In the genomic region with DNA sequence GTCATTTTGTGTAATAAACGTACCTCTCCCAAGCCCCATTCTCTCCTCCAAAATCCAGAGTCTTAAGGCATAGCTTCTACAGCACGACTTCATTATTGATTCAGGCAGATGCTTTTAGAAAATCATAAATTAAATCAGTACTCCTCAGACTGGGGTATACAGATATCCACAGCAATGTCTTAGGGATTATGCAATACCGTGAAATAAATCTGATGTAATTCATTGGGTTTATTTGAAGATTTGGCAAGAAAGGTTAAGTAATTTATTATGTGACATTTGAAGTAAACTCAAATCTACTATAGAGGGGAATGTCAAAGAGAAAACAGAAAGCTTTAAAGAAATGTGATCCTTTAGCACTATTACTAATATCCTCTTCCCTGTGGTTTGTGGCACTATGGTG, we compare ENCODE assay signal across 17 cellular contexts.
"Had no signal": no experiment of that assay in that cellular context is flagged by ENCODE, and none has a peak within 500 bp of the region (broad histone marks: within the 10 kb centered on the region; RNA-seq: fewer than 3 reads in every experiment).

No MANE protein-coding gene starts in this region.

- H3K9me3 Mint-ChIP-seq: activated CD4-positive, alpha-beta T cell treated with anti-CD3 and anti-CD28 coated beads, Interleukin-2, amount 10 ng/mL, durations not matched to agents 24 days and 14 days; stimulated activated naive CD8-positive, alpha-beta T cell treated with anti-CD3 and anti-CD28 coated beads, Interleukin-15, Interleukin-2, amounts not matched to agents 100 ng/mL and 50 ng/mL, for 24 hours had no signal

- H3K4me3 ChIP-seq: breast epithelium, heart right ventricle, SJCRH30, smooth muscle cell, upper lobe of right lung had no signal

- H3K4me2 ChIP-seq: smooth muscle cell had no signal

- DNase-seq: activated CD4-positive, alpha-beta T cell treated with anti-CD3 and anti-CD28 coated beads, Interleukin-2, amount 10 ng/mL, durations not matched to agents 24 days and 14 days; activated CD4-positive, CD25-positive, alpha-beta regulatory T cell; activated CD8-positive, alpha-beta memory T cell treated with anti-CD3 and anti-CD28 coated beads for 24 hours; activated gamma-delta T cell treated with Interleukin-2 at 50 U/mL for 16 hours; anterior cingulate cortex; cerebellar nuclear complex; foreskin melanocyte; heart right ventricle; naive B cell; SJCRH30; SW 1271; upper lobe of right lung had no signal

- H3K9me3 ChIP-seq: breast epithelium, heart right ventricle, SJCRH30, upper lobe of right lung had no signal

- H3K27me3 Mint-ChIP-seq: activated CD4-positive, alpha-beta T cell treated with anti-CD3 and anti-CD28 coated beads, Interleukin-2, amount 10 ng/mL, durations not matched to agents 24 days and 14 days; activated naive CD8-positive, alpha-beta T cell; naive B cell; stimulated activated naive CD8-positive, alpha-beta T cell treated with anti-CD3 and anti-CD28 coated beads, Interleukin-15, Interleukin-2, amounts not matched to agents 100 ng/mL and 50 ng/mL, for 24 hours had no signal

- ATAC-seq: heart right ventricle, upper lobe of right lung had no signal

- H3K36me3 Mint-ChIP-seq: activated naive CD8-positive, alpha-beta T cell; naive B cell had no signal

- H3K4me3 Mint-ChIP-seq: activated CD4-positive, alpha-beta T cell treated with anti-CD3 and anti-CD28 coated beads, Interleukin-2, amount 10 ng/mL, durations not matched to agents 24 days and 14 days; activated naive CD8-positive, alpha-beta T cell; naive B cell; stimulated activated naive CD8-positive, alpha-beta T cell treated with anti-CD3 and anti-CD28 coated beads, Interleukin-15, Interleukin-2, amounts not matched to agents 100 ng/mL and 50 ng/mL, for 24 hours; T-helper 2 cell treated with Interferon-gamma antibody and Interleukin-4, amounts not matched to agents 5 μg/mL and 100 μg/mL, for 36 hours had no signal

- H3K36me3 ChIP-seq: breast epithelium, heart right ventricle, SJCRH30, upper lobe of right lung had no signal

- H3K27me3 ChIP-seq: breast epithelium, heart right ventricle, SJCRH30, upper lobe of right lung had no signal

- H3K4me1 ChIP-seq: breast epithelium, SJCRH30, upper lobe of right lung had no signal

- H3K27ac Mint-ChIP-seq: activated CD4-positive, alpha-beta T cell treated with anti-CD3 and anti-CD28 coated beads, Interleukin-2, amount 10 ng/mL, durations not matched to agents 24 days and 14 days; activated naive CD8-positive, alpha-beta T cell; naive B cell; stimulated activated naive CD8-positive, alpha-beta T cell treated with anti-CD3 and anti-CD28 coated beads, Interleukin-15, Interleukin-2, amounts not matched to agents 100 ng/mL and 50 ng/mL, for 24 hours; T-helper 2 cell treated with Interferon-gamma antibody and Interleukin-4, amounts not matched to agents 5 μg/mL and 100 μg/mL, for 36 hours had no signal

- H3K27ac ChIP-seq: breast epithelium, heart right ventricle, SJCRH30, upper lobe of right lung had no signal

- H3K4me1 Mint-ChIP-seq: activated CD4-positive, alpha-beta T cell treated with anti-CD3 and anti-CD28 coated beads, Interleukin-2, amount 10 ng/mL, durations not matched to agents 24 days and 14 days; naive B cell had no signal
